ENCODE assay signal across 16 cellular contexts in the genomic region with DNA sequence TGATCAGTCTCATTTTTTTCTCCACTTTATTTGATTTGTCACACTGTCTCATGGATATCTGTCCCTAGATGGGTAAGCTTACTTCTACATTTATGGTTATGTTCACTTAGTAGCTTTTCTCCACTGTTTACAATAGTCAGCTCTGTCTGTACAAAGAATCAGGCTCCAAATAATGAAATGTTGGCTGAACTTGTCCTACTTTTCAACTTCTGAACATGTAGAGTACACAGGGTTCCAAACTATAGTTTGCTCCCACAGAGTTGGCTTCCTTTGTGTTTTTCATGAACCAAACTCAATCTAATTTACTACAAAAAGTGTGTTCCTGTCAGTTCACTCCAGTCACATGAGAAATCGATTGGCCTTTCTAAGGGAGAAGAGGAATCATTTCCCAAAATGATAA.
A peak's percentile ranks its signal among the peaks of the same experiment; 100 is the strongest.
DNase-seq lines count a peak whose midpoint lies in the region; ATAC-seq and TF ChIP-seq lines count a peak whose summit lies in the region.
"Had no signal": no experiment of that assay in that cellular context is flagged by ENCODE, and none has a peak within 500 bp of the region (broad histone marks: within the 10 kb centered on the region; RNA-seq: fewer than 3 reads in every experiment).

No MANE protein-coding gene starts in this region.

- H3K4me2 ChIP-seq in BLaER1: peak overlapping the region; percentile 55; the same call in 1 of the 2 replicates

- WGBS in psoas muscle, 3 donors: 57 to 85% (median 74%) methylated on average over 1 of the region's 1 CpG

- no peaks in the 10 kb centered on the region for H3K9me3 ChIP-seq in BLaER1
- H3K9me3 ChIP-seq in psoas muscle: no peaks in the 10 kb centered on the region

- CTCF ChIA-PET in HEK293T (lab: Yijun Ruan, JAX): no interaction called here

- ATAC-seq in SK-N-SH treated with all-trans-retinoic acid at 6 μM for 48 hours (peak; percentile 7), foreskin keratinocyte (no peak), psoas muscle (no peak)
- ATAC-seq in effector memory CD8-positive, alpha-beta T cell (replicated peaks): no peak

- H3K27me3 ChIP-seq in BLaER1: no peaks in the 10 kb centered on the region
- H3K27me3 ChIP-seq in foreskin keratinocyte: no peaks in the 10 kb centered on the region
- no peaks in the 10 kb centered on the region for H3K27me3 ChIP-seq in psoas muscle (ENCODE audit: insufficient read depth in 3 of 3, low read length in 2 of 3)

- H3K9me3 Mint-ChIP-seq in effector memory CD8-positive, alpha-beta T cell: no peaks in the 10 kb centered on the region
- H3K9me3 Mint-ChIP-seq: activated naive CD4-positive, alpha-beta T cell treated with anti-CD3 and anti-CD28 coated beads, Interleukin-2, amount 10 ng/mL, durations not matched to agents 7 days and 5 days had no signal

- DNase-seq in foreskin keratinocyte (no peak), psoas muscle (no peak), HEK293T (ENCODE audit: extremely low spot score) (no peak), NOMO-1 treated with dmso at 0.1 percent for 144 hours (lab: John Stamatoyannopoulos, UW; ENCODE audit: unreplicated experiment) (no peak), cerebellar nuclear complex (lab: John Stamatoyannopoulos, UW) (no peak)
- DNase-seq in effector memory CD8-positive, alpha-beta T cell: no peak
- DNase-seq: activated naive CD4-positive, alpha-beta T cell treated with anti-CD3 and anti-CD28 coated beads, Interleukin-2, amount 10 ng/mL, durations not matched to agents 7 days and 5 days; central memory CD4-positive, alpha-beta T cell; endodermal cell; GF-D8; Kasumi-1; NCI-H446 treated with DMSO at 0.1 percent for 48 hours; OCI-M1; trophoblast cell had no signal

- TF ChIP-seq CTCF in foreskin keratinocyte (conservative IDR thresholded peaks at IDR 0.05): no peak
- TF ChIP-seq CTCF in psoas muscle (IDR thresholded peaks at IDR 0.05): no peak

- intact Hi-C loops in psoas muscle (cut with DNase I): no loop called here

- H4K20me1 ChIP-seq in BLaER1: no peaks in the 10 kb centered on the region

- H3K36me3 Mint-ChIP-seq in effector memory CD8-positive, alpha-beta T cell (ENCODE audit: insufficient read depth): peaks cover 2% of the 10 kb centered on the region
- H3K36me3 Mint-ChIP-seq: activated naive CD4-positive, alpha-beta T cell treated with anti-CD3 and anti-CD28 coated beads, Interleukin-2, amount 10 ng/mL, durations not matched to agents 7 days and 5 days had no signal

- POLR2A ChIA-PET in HEK293T (lab: Yijun Ruan, JAX): no interaction called here

- no peak overlapping the region for H3K27ac Mint-ChIP-seq in effector memory CD8-positive, alpha-beta T cell
- H3K27ac Mint-ChIP-seq: activated naive CD4-positive, alpha-beta T cell treated with anti-CD3 and anti-CD28 coated beads, Interleukin-2, amount 10 ng/mL, durations not matched to agents 7 days and 5 days; endodermal cell had no signal

- H3K4me1 ChIP-seq in BLaER1: peaks cover 16% of the 10 kb centered on the region
- peaks cover 23% of the 10 kb centered on the region for H3K4me1 ChIP-seq in foreskin keratinocyte
- peaks cover 25% of the 10 kb centered on the region for H3K4me1 ChIP-seq in psoas muscle

- H3K9ac ChIP-seq in BLaER1: no peak overlapping the region

- H3K4me3 Mint-ChIP-seq in effector memory CD8-positive, alpha-beta T cell: no peak overlapping the region
- H3K4me3 Mint-ChIP-seq: activated naive CD4-positive, alpha-beta T cell treated with anti-CD3 and anti-CD28 coated beads, Interleukin-2, amount 10 ng/mL, durations not matched to agents 7 days and 5 days; endodermal cell had no signal

- H3K4me1 Mint-ChIP-seq in effector memory CD8-positive, alpha-beta T cell (ENCODE audit: low read depth in 2 of 2): no peaks in the 10 kb centered on the region

- H3K27ac ChIP-seq in BLaER1: no peak overlapping the region
- peak overlapping the region; percentile 74 for H3K27ac ChIP-seq in foreskin keratinocyte
- H3K27ac ChIP-seq in psoas muscle: peak overlapping the region; percentile 63

- peaks cover 46 to 47% of the 10 kb centered on the region in 2 donors for H3K27me3 Mint-ChIP-seq in effector memory CD8-positive, alpha-beta T cell
- H3K27me3 Mint-ChIP-seq: activated naive CD4-positive, alpha-beta T cell treated with anti-CD3 and anti-CD28 coated beads, Interleukin-2, amount 10 ng/mL, durations not matched to agents 7 days and 5 days had no signal

- H3K4me3 ChIP-seq in BLaER1 (no peak overlapping the region), psoas muscle (no peak overlapping the region)

- no peaks in the 10 kb centered on the region for H3K36me3 ChIP-seq in BLaER1
- no peaks in the 10 kb centered on the region for H3K36me3 ChIP-seq in psoas muscle (ENCODE audit: insufficient read depth in 1 of 2, low read depth in 1 of 2)

TF ChIP-seq in SK-N-SH treated with all-trans-retinoic acid at 6 μM for 48 hours, 23 proteins besides CTCF, POLR2A, EP300 and RAD21 (continues in another document):
- TF ChIP-seq ZC3H10 (CRISPR knock-in tag; IDR thresholded peaks at IDR 0.05): no peak
- no peak for TF ChIP-seq CREB5 (CRISPR knock-in tag; IDR thresholded peaks at IDR 0.05; ENCODE audit: low read depth)
- TF ChIP-seq ARNTL (CRISPR knock-in tag; IDR thresholded peaks at IDR 0.05; ENCODE audit: borderline replicate concordance, low read depth): no peak
- no peak for TF ChIP-seq RARB (CRISPR knock-in tag; IDR thresholded peaks at IDR 0.05)
- no peak for TF ChIP-seq TCF4 (CRISPR knock-in tag; IDR thresholded peaks at IDR 0.05; ENCODE audit: borderline replicate concordance)
- TF ChIP-seq PPARA (CRISPR knock-in tag; IDR thresholded peaks at IDR 0.05; ENCODE audit: borderline replicate concordance): no peak

TF ChIP-seq in HEK293T, 16 proteins besides CTCF, POLR2A, EP300 and RAD21:
- TF ChIP-seq FOXA1 (IDR thresholded peaks at IDR 0.05): no peak
- no peak for TF ChIP-seq CTBP1 (IDR thresholded peaks at IDR 0.05; ENCODE audit: borderline replicate concordance)
- TF ChIP-seq SP1 (IDR thresholded peaks at IDR 0.05): no peak
- no peak for TF ChIP-seq ARNT (IDR thresholded peaks at IDR 0.05)
- TF ChIP-seq HDGF (IDR thresholded peaks at IDR 0.05; ENCODE audit: borderline replicate concordance): no peak
- TF ChIP-seq ZNF384 (IDR thresholded peaks at IDR 0.05): no peak
- no peak for TF ChIP-seq SUZ12 (IDR thresholded peaks at IDR 0.05)
- TF ChIP-seq LEF1 (IDR thresholded peaks at IDR 0.05; ENCODE audit: borderline replicate concordance): no peak
